Comparison of ENCODE assay signal across 8 cellular contexts in the genomic region with DNA sequence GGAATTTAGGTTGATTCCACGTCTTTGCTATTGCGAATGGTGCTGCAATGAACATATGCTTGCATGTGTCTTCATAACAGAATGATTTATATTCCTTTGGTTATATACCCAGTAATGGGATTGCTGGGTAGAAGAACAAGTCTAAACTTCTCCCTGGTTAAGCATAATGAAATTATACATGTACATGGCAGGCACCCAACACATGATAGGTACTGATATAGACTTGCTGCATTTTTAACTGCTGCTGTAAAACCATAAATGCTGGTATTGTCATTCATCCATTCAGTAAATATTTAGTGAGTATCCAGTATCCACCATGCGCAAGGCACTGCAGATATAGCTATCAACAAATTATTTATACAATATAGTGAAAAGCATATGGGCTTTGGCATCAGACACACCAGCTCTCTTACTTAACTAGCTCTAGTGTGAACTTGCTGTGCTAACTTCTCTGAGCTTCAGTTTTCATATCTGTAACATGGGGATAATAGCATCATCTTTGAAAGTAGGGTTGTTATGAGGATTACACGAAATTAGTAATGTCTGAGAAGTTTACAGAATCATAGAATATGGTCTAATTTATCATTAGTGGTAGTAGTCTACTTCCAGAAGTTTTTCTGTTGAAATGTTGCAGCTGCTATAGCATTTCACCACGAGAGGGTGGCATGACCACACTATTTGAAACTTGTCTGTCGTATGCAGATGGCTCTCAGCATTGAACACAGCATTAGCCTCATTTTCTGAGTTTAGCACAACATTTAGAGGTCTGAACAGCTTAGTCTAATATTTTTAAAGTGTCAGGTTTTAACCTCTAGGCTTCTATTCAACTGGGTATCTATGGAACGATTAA. TPM values are rescaled to one million over a fixed set of nuclear protein-coding genes. Genes with fewer than 3 reads are reported as not detected.
DNase-seq lines count a peak whose midpoint lies in the region; ATAC-seq, FAIRE-seq and TF ChIP-seq lines count a peak whose summit lies in the region.

No MANE protein-coding gene starts in this region.

- TF ChIP-seq CTCF in esophagus muscularis mucosa (IDR thresholded peaks at IDR 0.05), result peak in 2 of 3 experiments; percentile 5 to 41
- TF ChIP-seq CTCF in pancreas (IDR thresholded peaks at IDR 0.05), result peak; percentile 20 to 56 (median 37)

- no peak for FAIRE-seq in pancreas (lab: Jason Lieb, UNC)

- H3K4me1 ChIP-seq in esophagus muscularis mucosa (no peaks in the 10 kb centered on the region), pancreas (peaks cover 0 to 7% (median 0%) of the 10 kb centered on the region in 3 donors)

- H3K4me3 ChIP-seq in esophagus muscularis mucosa (no peak overlapping the region), pancreas (no peak overlapping the region)

- peak; percentile 60 for DNase-seq in COLO829 (ENCODE audit: low spot score)
- DNase-seq in OCI-M2 (lab: John Stamatoyannopoulos, UW; ENCODE audit: unreplicated experiment), result peak; percentile 44
- DNase-seq in esophagus muscularis mucosa (ENCODE audit: extremely low spot score), result no peak
- DNase-seq in pancreas, result peak in 3 of 6 donors; percentile 38 to 64 (median 51)
- DNase-seq in effector CD8-positive, alpha-beta T cell (lab: John Stamatoyannopoulos, UW), result no peak

- peak; percentile 59 for ATAC-seq in GM18520 (IDR thresholded peaks at IDR 0.05; ENCODE audit: unreplicated experiment)
- peak; percentile 56 for ATAC-seq in HG03039 (IDR thresholded peaks at IDR 0.05; ENCODE audit: unreplicated experiment)
- ATAC-seq in pancreas, result peak; percentile 85 to 98 (median 94)
- ATAC-seq in activated CD4-positive, CD25-positive, alpha-beta regulatory T cell treated with anti-CD3 and anti-CD28 coated beads, Interleukin-2, amount 50 U/mL, for 24 hours, result no peak

- no peaks in the 10 kb centered on the region for H3K36me3 ChIP-seq in esophagus muscularis mucosa
- H3K36me3 ChIP-seq in pancreas, result no peaks in the 10 kb centered on the region

- H3K9me3 ChIP-seq in esophagus muscularis mucosa (no peaks in the 10 kb centered on the region), pancreas (no peaks in the 10 kb centered on the region)

- intact Hi-C loops in esophagus muscularis mucosa (cut with DNase I) (no loop called here), pancreas (cut with DNase I) (no loop called here)

- TF ChIP-seq POLR2A in esophagus muscularis mucosa (IDR thresholded peaks at IDR 0.05; ENCODE audit: low read depth), result no peak

- no peak overlapping the region for H3K27ac ChIP-seq in esophagus muscularis mucosa (replicated peaks in 1 of 4)
- H3K27ac ChIP-seq in pancreas, result no peak overlapping the region

- no peak for TF ChIP-seq EP300 in esophagus muscularis mucosa (IDR thresholded peaks at IDR 0.05)

- H3K27me3 ChIP-seq in esophagus muscularis mucosa (peaks cover 0 to 4% (median 0%) of the 10 kb centered on the region in 4 donors), pancreas (no peaks in the 10 kb centered on the region)

- WGBS in esophagus muscularis mucosa, result 57% methylated on average over 7 of the region's 7 CpGs
- WGBS in pancreas, 2 donors, result 34 to 39% methylated on average over 7 of the region's 7 CpGs

RNA-seq across cellular contexts. Expression of gene SEL1L, which starts 32.0 kb away (rescaled TPM):
- 10 to 100 TPM; 54.2 to 64.2 (median 55.6) TPM for total RNA-seq in esophagus muscularis mucosa
- 100 to 1,000 TPM; 338 to 763 (median 498) TPM for total RNA-seq in pancreas
- polyA plus RNA-seq in pancreas, result 10 to 100 TPM; 54.5 to 59.6 TPM

Comparison
In these comparisons a context has a peak if more than half of its experiments do, and no peak if none do; other contexts are left out.
1. DNase-seq: peak in COLO829 (single experiment) and OCI-M2 (single experiment); none in esophagus muscularis mucosa (single experiment) and effector CD8-positive, alpha-beta T cell (single experiment).
2. ATAC-seq: peak in GM18520 (single experiment), HG03039 (single experiment) and pancreas (4 of 4); none in activated CD4-positive, CD25-positive, alpha-beta regulatory T cell treated with anti-CD3 and anti-CD28 coated beads, Interleukin-2, amount 50 U/mL, for 24 hours (0 of 2).
3. RNA of gene SEL1L, which starts 32.0 kb away (total RNA-seq): 338 to 763 TPM in pancreas; 54.2 to 64.2 TPM in esophagus muscularis mucosa; every median in the first group is over 4 times any median in the second.